ENCODE assay signal across 8 cellular contexts in the genomic region with DNA sequence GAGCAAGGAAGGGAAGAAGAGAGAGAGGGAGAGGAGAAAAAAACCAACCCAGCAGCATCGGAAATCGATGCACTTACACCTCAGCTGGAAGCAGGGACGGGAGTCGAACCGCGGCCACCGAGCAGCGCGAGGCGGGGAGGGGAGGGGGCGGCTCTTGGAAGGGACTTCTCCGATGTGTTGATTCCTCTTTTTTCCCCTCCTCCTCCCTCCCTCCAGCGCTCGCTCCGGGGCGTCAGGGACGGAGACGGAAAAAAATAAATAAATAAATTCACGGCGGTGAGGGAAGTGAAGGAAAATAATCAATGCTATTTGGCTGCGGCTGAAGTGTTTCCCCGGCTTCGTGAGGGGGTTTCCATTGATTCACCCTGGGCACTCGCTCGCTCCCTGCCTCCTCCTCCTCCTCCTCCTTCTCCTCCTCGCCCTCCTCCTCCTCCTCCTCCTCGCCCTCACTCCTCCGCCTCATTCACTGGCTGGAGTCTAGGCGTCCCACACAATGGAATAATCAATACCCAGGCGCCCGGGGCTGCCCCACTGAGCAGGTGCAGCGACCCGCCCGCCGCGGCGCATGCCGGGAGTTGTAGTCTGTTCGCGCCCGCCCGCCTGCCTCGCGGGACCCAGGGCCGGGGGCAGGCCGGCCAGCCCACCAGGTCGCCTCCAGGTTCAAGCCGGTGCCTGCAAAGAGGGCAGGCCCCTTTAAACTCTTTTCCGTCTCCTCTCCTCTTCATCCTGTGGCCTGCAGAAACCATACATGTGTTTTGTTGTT. TPM values are rescaled to one million over a fixed set of nuclear protein-coding genes. Genes with fewer than 3 reads are reported as not detected.
A peak's percentile ranks its signal among the peaks of the same experiment; 100 is the strongest.
DNase-seq lines count a peak whose midpoint lies in the region; ATAC-seq and TF ChIP-seq lines count a peak whose summit lies in the region.

A gene (minus strand): TSS at position 500 of the 763 bp plus-strand sequence. CDS start 16,440 bp downstream, outside the sequence.

- CTCF ChIA-PET in HEK293T (lab: Yijun Ruan, JAX), result interaction anchor here (0.5 to 1.9 kb wide), 4 partner anchors 8 to 85 kb away, joined by 3 to 8 read pairs (median 4); no protein-coding TSS in a partner anchor

- H3K36me3 ChIP-seq in heart left ventricle (no peaks in the 10 kb centered on the region), tibial nerve (no peaks in the 10 kb centered on the region)

- H3K4me3 ChIP-seq in heart left ventricle (peak within 1 kb of the TSS; percentile 38 to 75 (median 64)), tibial nerve (peak within 1 kb of the TSS; percentile 35 to 70 (median 52))

- POLR2A ChIA-PET in HEK293T (lab: Yijun Ruan, JAX), result interaction anchor here (0.7 to 2.4 kb wide), 4 partner anchors 8 to 82 kb away, joined by 3 to 9 read pairs (median 4); a partner anchor contains a TSS

- intact Hi-C loops in heart left ventricle (cut with DNase I), result loop anchor here in 2 of 10 donors (10.0 kb wide), 2 partner anchors 227 to 247 kb away; a partner anchor contains a TSS

- WGBS in heart left ventricle, 4 donors, result 1% methylated on average over 47 to 49 of the region's 49 CpGs
- 1% methylated on average over 49 of the region's 49 CpGs for WGBS in tibial nerve, 2 donors

- no peak for TF ChIP-seq CTCF in heart left ventricle (IDR thresholded peaks at IDR 0.05)
- no peak for TF ChIP-seq CTCF in tibial nerve (IDR thresholded peaks at IDR 0.05)

- ATAC-seq in SK-N-SH treated with all-trans-retinoic acid at 6 μM for 48 hours (peak; percentile 74), heart left ventricle (peak; percentile 48 to 78 (median 68))

- H3K9me3 ChIP-seq in heart left ventricle (no peaks in the 10 kb centered on the region), tibial nerve (no peaks in the 10 kb centered on the region)

- H3K27me3 ChIP-seq in heart left ventricle, result no peaks in the 10 kb centered on the region
- H3K27me3 ChIP-seq in tibial nerve, result no peaks in the 10 kb centered on the region

- TF ChIP-seq POLR2A in heart left ventricle (IDR thresholded peaks at IDR 0.05) (peak in 1 of 2 donors; percentile 47), tibial nerve (IDR thresholded peaks at IDR 0.05) (no peak)

- DNase-seq in EH (ENCODE audit: low read depth) (peak; percentile 62), HEK293T (ENCODE audit: extremely low spot score) (peak; percentile 81), NCI-H1092 (lab: John Stamatoyannopoulos, UW) (peak; percentile 91), heart left ventricle (peak; percentile 78 to 90 (median 85)), pons (ENCODE audit: low spot score) (peak; percentile 80), tibial nerve (ENCODE audit: low spot score in 2 of 2) (peak; percentile 45 to 47)
- peak; percentile 85 for DNase-seq in activated naive CD4-positive, alpha-beta T cell treated with anti-CD3 and anti-CD28 coated beads, Interleukin-2, amount 50 U/mL, for 16 hours

- no peak for TF ChIP-seq EP300 in tibial nerve (IDR thresholded peaks at IDR 0.05)

- H3K4me1 ChIP-seq in heart left ventricle (peaks cover 0 to 26% (median 15%) of the 10 kb centered on the region in 12 donors), tibial nerve (peaks cover 0 to 35% (median 9%) of the 10 kb centered on the region in 4 donors)

- H3K27ac ChIP-seq in heart left ventricle (peak within 1 kb of the TSS in 9 of 12 donors; percentile 8 to 71 (median 40)), tibial nerve (peak within 1 kb of the TSS; percentile 25 to 76 (median 52))

TF ChIP-seq in HEK293T, 16 proteins besides CTCF, POLR2A, EP300 and RAD21:
- TF ChIP-seq TARDBP (IDR thresholded peaks at IDR 0.05) (no peak), L3MBTL2 (conservative IDR thresholded peaks at IDR 0.05) (no peak; the same call in 1 of the 2 replicates), SP1 (IDR thresholded peaks at IDR 0.05) (no peak), BHLHE40 (IDR thresholded peaks at IDR 0.05; ENCODE audit: borderline replicate concordance) (no peak), NFRKB (IDR thresholded peaks at IDR 0.05) (no peak), SUZ12 (IDR thresholded peaks at IDR 0.05) (no peak), FOXM1 (IDR thresholded peaks at IDR 0.05; ENCODE audit: borderline replicate concordance) (no peak), FOXA1 (IDR thresholded peaks at IDR 0.05) (no peak), LEF1 (IDR thresholded peaks at IDR 0.05; ENCODE audit: borderline replicate concordance) (no peak), ARNT (IDR thresholded peaks at IDR 0.05) (no peak), HDGF (IDR thresholded peaks at IDR 0.05; ENCODE audit: borderline replicate concordance) (no peak), ZNF384 (IDR thresholded peaks at IDR 0.05) (no peak), ELF4 (IDR thresholded peaks at IDR 0.05) (no peak), FOXK2 (IDR thresholded peaks at IDR 0.05) (no peak)
- TF ChIP-seq, protein P1, sequence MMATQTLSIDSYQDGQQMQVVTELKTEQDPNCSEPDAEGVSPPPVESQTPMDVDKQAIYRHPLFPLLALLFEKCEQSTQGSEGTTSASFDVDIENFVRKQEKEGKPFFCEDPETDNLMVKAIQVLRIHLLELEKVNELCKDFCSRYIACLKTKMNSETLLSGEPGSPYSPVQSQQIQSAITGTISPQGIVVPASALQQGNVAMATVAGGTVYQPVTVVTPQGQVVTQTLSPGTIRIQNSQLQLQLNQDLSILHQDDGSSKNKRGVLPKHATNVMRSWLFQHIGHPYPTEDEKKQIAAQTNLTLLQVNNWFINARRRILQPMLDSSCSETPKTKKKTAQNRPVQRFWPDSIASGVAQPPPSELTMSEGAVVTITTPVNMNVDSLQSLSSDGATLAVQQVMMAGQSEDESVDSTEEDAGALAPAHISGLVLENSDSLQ (IDR thresholded peaks at IDR 0.05), result no peak; the same call in 1 of the 2 replicates

TF ChIP-seq in SK-N-SH treated with all-trans-retinoic acid at 6 μM for 48 hours, 23 proteins besides CTCF, POLR2A, EP300 and RAD21:
- TF ChIP-seq SNAI2 (CRISPR knock-in tag; IDR thresholded peaks at IDR 0.05) (peak; percentile 97), RARB (CRISPR knock-in tag; IDR thresholded peaks at IDR 0.05) (no peak)
TF ChIP-seq in SK-N-SH treated with all-trans-retinoic acid at 6 μM for 48 hours: peak in this region for 1.

RNA-seq across cellular contexts. Expression of the gene that starts here (rescaled TPM):
- 1 to 10 TPM in 3 of 9 donors, under 1 TPM in 6; 0.47 to 2.3 (median 0.88) TPM for total RNA-seq in heart left ventricle
- polyA plus RNA-seq in heart left ventricle, result under 1 TPM; 0.24 to 0.88 TPM
- 1 to 10 TPM; 2.1 to 3.9 (median 2.6) TPM for total RNA-seq in tibial nerve

Comparison
In these comparisons a context has a peak if more than half of its experiments do, and no peak if none do; other contexts are left out.
1. Peak in every context shown above with its lines: DNase-seq, ATAC-seq, H3K4me3 ChIP-seq and H3K27ac ChIP-seq.